2 cellular contexts compared by ENCODE assay signal in genomic region chr10:12400266-12400931, GRCh38.
TF ChIP-seq lines count a peak whose summit lies in the region.

No MANE protein-coding gene starts in this region.

TF ChIP-seq in A549, 52 proteins besides CTCF, POLR2A, EP300 and RAD21:
- TF ChIP-seq CHD2 (IDR thresholded peaks at IDR 0.05; ENCODE audit: low read length, partially characterized antibody) = no peak
- TF ChIP-seq JUNB (IDR thresholded peaks at IDR 0.05) = peak; percentile 33; the same call in 1 of the 2 replicates
- TF ChIP-seq NR3C1 (IDR thresholded peaks at IDR 0.05) = no peak
- no peak for TF ChIP-seq HOXB5 (CRISPR knock-in tag; IDR thresholded peaks at IDR 0.05)
- TF ChIP-seq TFCP2L1 (CRISPR knock-in tag; IDR thresholded peaks at IDR 0.05) = no peak
- no peak for TF ChIP-seq POLR2AphosphoS2 (conservative IDR thresholded peaks at IDR 0.05; ENCODE audit: low read length)
- TF ChIP-seq CEBPB (IDR thresholded peaks at IDR 0.05) = no peak
- no peak for TF ChIP-seq ZNF302 (CRISPR knock-in tag; IDR thresholded peaks at IDR 0.05)
- no peak for TF ChIP-seq SREBF2 (IDR thresholded peaks at IDR 0.05)
- TF ChIP-seq MAFK (IDR thresholded peaks at IDR 0.05; ENCODE audit: partially characterized antibody) = peak; percentile 88
- no peak for TF ChIP-seq USF2 (IDR thresholded peaks at IDR 0.05)
- TF ChIP-seq ZFP36 (IDR thresholded peaks at IDR 0.05; ENCODE audit: borderline replicate concordance, partially characterized antibody) = no peak
- TF ChIP-seq EHMT2 (IDR thresholded peaks at IDR 0.05; ENCODE audit: low read depth) = no peak
- TF ChIP-seq HDAC2 (IDR thresholded peaks at IDR 0.05) = no peak
- no peak for TF ChIP-seq HEYL (CRISPR knock-in tag; IDR thresholded peaks at IDR 0.05)
- no peak for TF ChIP-seq ELK1 (IDR thresholded peaks at IDR 0.05; ENCODE audit: low read depth, low read length)
- TF ChIP-seq HES2 (IDR thresholded peaks at IDR 0.05) = no peak
- TF ChIP-seq GATA3 (IDR thresholded peaks at IDR 0.05; ENCODE audit: borderline replicate concordance) = peak; percentile 25; the same call in 1 of the 2 replicates
- TF ChIP-seq CBX8 (IDR thresholded peaks at IDR 0.05) = no peak
- no peak for TF ChIP-seq KDM5A (IDR thresholded peaks at IDR 0.05)
- no peak for TF ChIP-seq PBX3 (IDR thresholded peaks at IDR 0.05)
- no peak for TF ChIP-seq NPAS2 (CRISPR knock-in tag; IDR thresholded peaks at IDR 0.05; ENCODE audit: borderline replicate concordance)
- no peak for TF ChIP-seq FOSL2 (IDR thresholded peaks at IDR 0.05)
- TF ChIP-seq FOSL2 (CRISPR knock-in tag; IDR thresholded peaks at IDR 0.05) = peak; percentile 52; the same call in 1 of the 2 replicates
TF ChIP-seq in A549: peak in this region for 4.

TF ChIP-seq in GM12878, 131 proteins besides CTCF, POLR2A, EP300 and RAD21:
- TF ChIP-seq ZBTB33 (IDR thresholded peaks at IDR 0.05) (no peak), SREBF1 (IDR thresholded peaks at IDR 0.05; ENCODE audit: low read length) (no peak), NBN (IDR thresholded peaks at IDR 0.05) (no peak), ESRRA (IDR thresholded peaks at IDR 0.05; ENCODE audit: low read length) (no peak), REST (IDR thresholded peaks at IDR 0.05; ENCODE audit: low read depth, low read length) (no peak), GABPA (IDR thresholded peaks at IDR 0.05; ENCODE audit: low read depth) (no peak), SMARCA5 (IDR thresholded peaks at IDR 0.05) (no peak), BCL3 (IDR thresholded peaks at IDR 0.05; ENCODE audit: borderline replicate concordance, insufficient read depth, low read depth, low read length, poor library complexity, severe bottlenecking) (no peak), MXI1 (IDR thresholded peaks at IDR 0.05; ENCODE audit: low read depth, low read length) (no peak), KDM1A (IDR thresholded peaks at IDR 0.05; ENCODE audit: borderline replicate concordance) (no peak), BCL11A (IDR thresholded peaks at IDR 0.05; ENCODE audit: low read depth, low read length) (no peak), MAX (IDR thresholded peaks at IDR 0.05; ENCODE audit: low read depth, low read length) (no peak), RB1 (IDR thresholded peaks at IDR 0.05; ENCODE audit: borderline replicate concordance) (no peak), ZSCAN29 (IDR thresholded peaks at IDR 0.05) (no peak), BRCA1 (IDR thresholded peaks at IDR 0.05; ENCODE audit: low read depth, low read length) (no peak), CBFB (IDR thresholded peaks at IDR 0.05; ENCODE audit: low read depth) (no peak)
TF ChIP-seq in GM12878: peak in this region for 0.
